In the genomic region with DNA sequence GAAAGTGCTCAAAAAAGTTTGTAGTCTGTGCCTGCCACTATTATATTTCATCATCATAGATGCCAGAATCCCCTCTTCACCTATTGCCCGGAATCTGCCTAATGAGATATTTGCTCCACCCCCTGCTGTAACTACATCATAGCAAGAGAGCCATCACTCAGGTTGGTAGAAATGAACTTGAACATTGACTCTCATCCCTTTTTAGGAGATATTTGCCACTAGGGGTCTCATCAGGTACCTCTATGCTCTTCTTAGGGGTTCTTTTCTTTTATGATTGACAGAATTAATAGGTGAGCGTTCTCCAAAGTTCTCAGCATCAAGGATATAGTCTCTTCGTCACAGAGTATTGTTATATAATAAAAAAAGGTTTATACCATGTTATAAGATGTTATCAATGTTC, we compare ENCODE assay signal across 1 cellular context.
TF ChIP-seq lines count a peak whose summit lies in the region.

No MANE protein-coding gene starts in this region.

TF ChIP-seq in GM23338, 12 proteins besides CTCF, POLR2A, EP300 and RAD21:
- TF ChIP-seq POLR2AphosphoS5 (IDR thresholded peaks at IDR 0.05; ENCODE audit: low read depth): no peak
- no peak for TF ChIP-seq EZH2 (IDR thresholded peaks at IDR 0.05; ENCODE audit: low read depth, unreplicated experiment)
- no peak for TF ChIP-seq CREB1 (CRISPR knock-in tag; IDR thresholded peaks at IDR 0.05; ENCODE audit: low read depth)
- no peak for TF ChIP-seq NANOG (IDR thresholded peaks at IDR 0.05; ENCODE audit: borderline replicate concordance)
- TF ChIP-seq ZNF114 (CRISPR knock-in tag; IDR thresholded peaks at IDR 0.05): no peak
- no peak for TF ChIP-seq EZH2phosphoT487 (IDR thresholded peaks at IDR 0.05; ENCODE audit: unreplicated experiment)
- no peak for TF ChIP-seq JUNB (IDR thresholded peaks at IDR 0.05; ENCODE audit: unreplicated experiment)
- no peak for TF ChIP-seq STAT1 (IDR thresholded peaks at IDR 0.05; ENCODE audit: unreplicated experiment)
- TF ChIP-seq REST (IDR thresholded peaks at IDR 0.05; ENCODE audit: unreplicated experiment): no peak
- TF ChIP-seq ETS1 (IDR thresholded peaks at IDR 0.05): no peak
- TF ChIP-seq ZNF331 (CRISPR knock-in tag; IDR thresholded peaks at IDR 0.05; ENCODE audit: low read depth): no peak
- TF ChIP-seq ZNF462 (CRISPR knock-in tag; IDR thresholded peaks at IDR 0.05): no peak
